ENCODE assay signal across 23 cellular contexts in genomic region chr1:44227211-44227610, GRCh38. TPM values are rescaled to one million over a fixed set of nuclear protein-coding genes. Genes with fewer than 3 reads are reported as not detected.
DNase-seq lines count a peak whose midpoint lies in the region; ATAC-seq and TF ChIP-seq lines count a peak whose summit lies in the region.
"Had no signal": no experiment of that assay in that cellular context is flagged by ENCODE, and none has a peak within 500 bp of the region (broad histone marks: within the 10 kb centered on the region; RNA-seq: fewer than 3 reads in every experiment).

No MANE protein-coding gene starts in this region.

- DNase-seq in AML-193 (lab: John Stamatoyannopoulos, UW) (peak; percentile 17 to 25), CMK (ENCODE audit: low read depth) (peak; percentile 71), adipocyte (ENCODE audit: low read depth) (peak; percentile 40), mucosa of descending colon (no peak)
- no peak for DNase-seq in activated CD8-positive, alpha-beta T cell treated with anti-CD3 and anti-CD28 coated beads, Interleukin-2, amount 10 ng/mL, durations not matched to agents 7 days and 5 days
- DNase-seq: activated naive CD4-positive, alpha-beta T cell treated with anti-CD3 and anti-CD28 coated beads, Interleukin-2, amount 10 ng/mL, durations not matched to agents 7 days and 5 days; activated T-cell treated with anti-CD3 and anti-CD28 coated beads, Interleukin-2, amount 50 U/mL, for 4 hours; BE2C; foreskin keratinocyte; GDM1; KBM-7; mesendoderm; NCI-H1092; NCI-H524 treated with DMSO at 0.1 percent for 48 hours; stimulated activated naive CD8-positive, alpha-beta T cell treated with anti-CD3 and anti-CD28 coated beads, Interleukin-15, amount 100 ng/mL, for 72 hours; T-cell; trophoblast cell had no signal

- peaks cover 7% of the 10 kb centered on the region for H3K4me1 Mint-ChIP-seq in activated CD8-positive, alpha-beta T cell treated with anti-CD3 and anti-CD28 coated beads, Interleukin-2, amount 10 ng/mL, durations not matched to agents 7 days and 5 days (ENCODE audit: low read depth)

- H3K27me3 ChIP-seq in adipocyte (replicated peaks; ENCODE audit: control insufficient read depth, insufficient read depth, low read length): no peaks in the 10 kb centered on the region
- H3K27me3 ChIP-seq: BE2C, foreskin keratinocyte had no signal

- H3K4me3 ChIP-seq in adipocyte (ENCODE audit: low read length): no peak overlapping the region
- no peak overlapping the region for H3K4me3 ChIP-seq in mucosa of descending colon
- H3K4me3 ChIP-seq: GM12878 had no signal

- H3K9ac ChIP-seq in adipocyte (ENCODE audit: low read length): no peak overlapping the region
- H3K9ac ChIP-seq: parathyroid adenoma had no signal

- intact Hi-C loops in mucosa of descending colon (cut with DNase I, micrococcal nuclease): no loop called here

- H3K27ac Mint-ChIP-seq in activated CD8-positive, alpha-beta T cell treated with anti-CD3 and anti-CD28 coated beads, Interleukin-2, amount 10 ng/mL, durations not matched to agents 7 days and 5 days: no peak overlapping the region
- H3K27ac Mint-ChIP-seq: activated naive CD4-positive, alpha-beta T cell treated with anti-CD3 and anti-CD28 coated beads, Interleukin-2, amount 10 ng/mL, durations not matched to agents 7 days and 5 days; natural killer cell treated with Interleukin-12 subunit alpha and Interleukin-12 subunit beta and Interleukin-15 and Interleukin-18, amount 100 ng/mL, for 72 hours; stimulated activated naive CD8-positive, alpha-beta T cell treated with anti-CD3 and anti-CD28 coated beads, Interleukin-15, amount 100 ng/mL, for 72 hours had no signal

- H3K36me3 ChIP-seq in adipocyte (ENCODE audit: control insufficient read depth, insufficient read depth, low read length, severe bottlenecking): peaks cover 16% of the 10 kb centered on the region
- no peaks in the 10 kb centered on the region for H3K36me3 ChIP-seq in mucosa of descending colon (ENCODE audit: low read depth)
- H3K36me3 ChIP-seq: BE2C had no signal

- H3K9me3 ChIP-seq in adipocyte (ENCODE audit: control insufficient read depth, low read length) (no peaks in the 10 kb centered on the region), mucosa of descending colon (no peaks in the 10 kb centered on the region)
- H3K9me3 ChIP-seq: BE2C had no signal

- H3K9me3 Mint-ChIP-seq in activated CD8-positive, alpha-beta T cell treated with anti-CD3 and anti-CD28 coated beads, Interleukin-2, amount 10 ng/mL, durations not matched to agents 7 days and 5 days (ENCODE audit: insufficient read depth): no peaks in the 10 kb centered on the region
- H3K9me3 Mint-ChIP-seq: activated naive CD4-positive, alpha-beta T cell treated with anti-CD3 and anti-CD28 coated beads, Interleukin-2, amount 10 ng/mL, durations not matched to agents 7 days and 5 days; natural killer cell treated with Interleukin-12 subunit alpha and Interleukin-12 subunit beta and Interleukin-15 and Interleukin-18, amount 100 ng/mL, for 72 hours; stimulated activated naive CD8-positive, alpha-beta T cell treated with anti-CD3 and anti-CD28 coated beads, Interleukin-15, amount 100 ng/mL, for 72 hours had no signal

- no peak for TF ChIP-seq CTCF in mucosa of descending colon (IDR thresholded peaks at IDR 0.05)

- H3K4me1 ChIP-seq in adipocyte (ENCODE audit: control insufficient read depth, insufficient read depth, low read length): peaks cover 9% of the 10 kb centered on the region
- no peaks in the 10 kb centered on the region for H3K4me1 ChIP-seq in mucosa of descending colon (ENCODE audit: low read depth)
- H3K4me1 ChIP-seq: BE2C, foreskin keratinocyte, parathyroid adenoma had no signal

- ATAC-seq in mucosa of descending colon (peak; percentile 84), HG03520 (IDR thresholded peaks at IDR 0.05; ENCODE audit: unreplicated experiment) (no peak), GM18873 (IDR thresholded peaks at IDR 0.05; ENCODE audit: low FRiP score, unreplicated experiment) (no peak), GM21515 (IDR thresholded peaks at IDR 0.05; ENCODE audit: unreplicated experiment) (no peak)
- no peak for ATAC-seq in activated CD8-positive, alpha-beta T cell treated with anti-CD3 and anti-CD28 coated beads, Interleukin-2, amount 10 ng/mL, durations not matched to agents 7 days and 5 days
- ATAC-seq: activated T-cell treated with anti-CD3 and anti-CD28 coated beads, Interleukin-2, amount 50 U/mL, for 4 hours; foreskin keratinocyte; GM12878; stimulated activated naive CD8-positive, alpha-beta T cell treated with anti-CD3 and anti-CD28 coated beads, Interleukin-15, amount 100 ng/mL, for 72 hours; T-cell had no signal

- H3K27me3 Mint-ChIP-seq in activated CD8-positive, alpha-beta T cell treated with anti-CD3 and anti-CD28 coated beads, Interleukin-2, amount 10 ng/mL, durations not matched to agents 7 days and 5 days (ENCODE audit: low read depth): no peaks in the 10 kb centered on the region
- H3K27me3 Mint-ChIP-seq: activated naive CD4-positive, alpha-beta T cell treated with anti-CD3 and anti-CD28 coated beads, Interleukin-2, amount 10 ng/mL, durations not matched to agents 7 days and 5 days; natural killer cell treated with Interleukin-12 subunit alpha and Interleukin-12 subunit beta and Interleukin-15 and Interleukin-18, amount 100 ng/mL, for 72 hours; stimulated activated naive CD8-positive, alpha-beta T cell treated with anti-CD3 and anti-CD28 coated beads, Interleukin-15, amount 100 ng/mL, for 72 hours; T-cell had no signal

- POLR2A ChIA-PET in activated CD8-positive, alpha-beta T cell treated with anti-CD3 and anti-CD28 coated beads, Interleukin-2, amount 10 ng/mL, durations not matched to agents 7 days and 5 days (lab: Charles Lee): no interaction called here

- no peaks in the 10 kb centered on the region for H3K36me3 Mint-ChIP-seq in activated CD8-positive, alpha-beta T cell treated with anti-CD3 and anti-CD28 coated beads, Interleukin-2, amount 10 ng/mL, durations not matched to agents 7 days and 5 days (ENCODE audit: low read depth)
- H3K36me3 Mint-ChIP-seq: activated naive CD4-positive, alpha-beta T cell treated with anti-CD3 and anti-CD28 coated beads, Interleukin-2, amount 10 ng/mL, durations not matched to agents 7 days and 5 days; natural killer cell treated with Interleukin-12 subunit alpha and Interleukin-12 subunit beta and Interleukin-15 and Interleukin-18, amount 100 ng/mL, for 72 hours had no signal

- H3K4me3 Mint-ChIP-seq in activated CD8-positive, alpha-beta T cell treated with anti-CD3 and anti-CD28 coated beads, Interleukin-2, amount 10 ng/mL, durations not matched to agents 7 days and 5 days: no peak overlapping the region
- H3K4me3 Mint-ChIP-seq: activated naive CD4-positive, alpha-beta T cell treated with anti-CD3 and anti-CD28 coated beads, Interleukin-2, amount 10 ng/mL, durations not matched to agents 7 days and 5 days; activated T-cell treated with anti-CD3 and anti-CD28 coated beads, Interleukin-2, amount 50 U/mL, for 4 hours; natural killer cell treated with Interleukin-12 subunit alpha and Interleukin-12 subunit beta and Interleukin-15 and Interleukin-18, amount 100 ng/mL, for 72 hours; stimulated activated naive CD8-positive, alpha-beta T cell treated with anti-CD3 and anti-CD28 coated beads, Interleukin-15, amount 100 ng/mL, for 72 hours; T-cell had no signal

- CTCF ChIA-PET in activated CD8-positive, alpha-beta T cell treated with anti-CD3 and anti-CD28 coated beads, Interleukin-2, amount 10 ng/mL, durations not matched to agents 7 days and 5 days (lab: Charles Lee): interaction anchor here (1.3 to 4.5 kb wide), 3 partner anchors 9 to 15 kb away, joined by 3 to 17 read pairs (median 16); no protein-coding TSS in a partner anchor

RNA-seq across cellular contexts. Expression of gene DMAP1, which starts 13.9 kb away (rescaled TPM):
- 10 to 100 TPM; 40.8 to 52.0 (median 44.0) TPM for total RNA-seq in mucosa of descending colon
- 10 to 100 TPM; 33.3 to 34.9 TPM for total RNA-seq in activated CD8-positive, alpha-beta T cell treated with anti-CD3 and anti-CD28 coated beads, Interleukin-2, amount 10 ng/mL, durations not matched to agents 7 days and 5 days

Comparison
In these comparisons a context has a peak if more than half of its experiments do, and no peak if none do; other contexts are left out.
1. DNase-seq: peak in AML-193 (2 of 2), CMK (single experiment) and adipocyte (single experiment); none in mucosa of descending colon (0 of 3) and activated CD8-positive, alpha-beta T cell treated with anti-CD3 and anti-CD28 coated beads, Interleukin-2, amount 10 ng/mL, durations not matched to agents 7 days and 5 days (single experiment).